ENCODE assay signal across 21 cellular contexts in the genomic region with DNA sequence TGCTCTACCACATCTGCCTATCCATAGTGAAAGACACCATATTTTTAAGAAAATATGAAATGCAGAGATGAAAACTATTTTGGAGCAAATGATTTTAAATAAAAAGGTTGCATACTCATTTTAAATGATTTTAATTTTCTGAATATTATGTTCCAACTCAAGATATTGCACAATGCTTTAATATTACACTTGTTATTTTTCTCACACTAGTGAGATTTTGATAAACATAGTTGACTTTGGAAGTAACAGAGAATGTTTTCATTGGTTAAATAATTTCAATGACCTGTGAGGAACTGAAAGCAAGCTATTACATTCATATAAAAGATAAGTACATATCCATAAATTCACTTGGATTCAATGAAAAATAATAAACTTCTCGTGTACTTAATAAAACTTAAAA.
"Had no signal": no experiment of that assay in that cellular context is flagged by ENCODE, and none has a peak within 500 bp of the region (broad histone marks: within the 10 kb centered on the region; RNA-seq: fewer than 3 reads in every experiment).

No MANE protein-coding gene starts in this region.

- DNase-seq: activated B cell treated with CpG ODN at 0.5 μM for 24 hours; activated CD4-positive, alpha-beta memory T cell treated with anti-CD3 and anti-CD28 coated beads, Interleukin-2, amount 10 ng/mL, durations not matched to agents 7 days and 5 days; activated CD4-positive, alpha-beta T cell treated with anti-CD3 and anti-CD28 coated beads, Interleukin-2, amount 10 ng/mL, durations not matched to agents 7 days and 5 days; activated gamma-delta T cell; activated naive CD4-positive, alpha-beta T cell treated with anti-CD3 and anti-CD28 coated beads for 36 hours; activated naive CD8-positive, alpha-beta T cell treated with anti-CD3 and anti-CD28 coated beads for 36 hours; activated T-cell treated with anti-CD3 and anti-CD28 coated beads for 4 hours; activated T-cell treated with anti-CD3 and anti-CD28 coated beads, Interleukin-2, amount 50 U/mL, for 48 hours; NCI-H1092 treated with DMSO at 0.1 percent for 48 hours; NCI-H1436; NCI-H1694 treated with DMSO at 0.1 percent for 48 hours; NCI-H2029 treated with DMSO at 0.1 percent for 48 hours; NCI-H345; NCI-H510A; NCI-H526 treated with DMSO at 0.1 percent for 48 hours; T-cell; T-helper 2 cell; T1000 had no signal

- H3K4me3 ChIP-seq: SK-N-MC had no signal

- H3K4me2 ChIP-seq: KMS-11 had no signal

- H3K9ac ChIP-seq: KMS-11 had no signal

- H3K27ac ChIP-seq: KMS-11, SK-N-MC had no signal

- ATAC-seq: activated T-helper 17 cell treated with anti-CD3 and anti-CD28 coated beads, Interleukin-2, amount 50 U/mL, for 72 hours; T-cell had no signal
